Comparison of ENCODE assay signal across 9 cellular contexts in genomic region chr11:73359930-73360742, GRCh38. TPM values are rescaled to one million over a fixed set of nuclear protein-coding genes. Genes with fewer than 3 reads are reported as not detected.
DNase-seq lines count a peak whose midpoint lies in the region; ATAC-seq and TF ChIP-seq lines count a peak whose summit lies in the region.
"Had no signal": no experiment of that assay in that cellular context is flagged by ENCODE, and none has a peak within 500 bp of the region (broad histone marks: within the 10 kb centered on the region; RNA-seq: fewer than 3 reads in every experiment).

No MANE protein-coding gene starts in this region.

- BruUV-seq in MCF 10A (replicated peaks; lab: Mats Ljungman, UMichigan), result no TSS peak

- peak; percentile 49 for DNase-seq in stimulated activated CD4-positive, alpha-beta T cell treated with anti-CD3 and anti-CD28 coated beads, Interleukin-15, amount 100 ng/mL, for 24 hours
- no peak for DNase-seq in stimulated activated CD4-positive, alpha-beta T cell treated with anti-CD3 and anti-CD28 coated beads, Interleukin-2, amount 100 ng/mL, for 48 hours
- DNase-seq in OCI-M1 (lab: John Stamatoyannopoulos, UW) (peak; percentile 82), MCF 10A (ENCODE audit: unreplicated experiment) (peak; percentile 29), naive B cell (no peak), ureter (ENCODE audit: low spot score) (no peak), G401 (ENCODE audit: low spot score) (no peak)
- DNase-seq: activated naive CD8-positive, alpha-beta T cell treated with anti-CD3 and anti-CD28 coated beads, Interleukin-2, amount 10 ng/mL, durations not matched to agents 7 days and 5 days had no signal

- H3K27me3 Mint-ChIP-seq in MCF 10A (ENCODE audit: insufficient read depth, unreplicated experiment) (no peaks in the 10 kb centered on the region), naive B cell (no peaks in the 10 kb centered on the region)
- H3K27me3 Mint-ChIP-seq: activated naive CD8-positive, alpha-beta T cell treated with anti-CD3 and anti-CD28 coated beads, Interleukin-2, amount 10 ng/mL, durations not matched to agents 7 days and 5 days had no signal

- in situ Hi-C loops in G401 (cut with HindIII; ENCODE audit: low sequenced_read_pairs), result no loop called here

- H3K9me3 Mint-ChIP-seq in MCF 10A (ENCODE audit: unreplicated experiment) (no peaks in the 10 kb centered on the region), naive B cell (no peaks in the 10 kb centered on the region)
- H3K9me3 Mint-ChIP-seq: activated naive CD8-positive, alpha-beta T cell treated with anti-CD3 and anti-CD28 coated beads, Interleukin-2, amount 10 ng/mL, durations not matched to agents 7 days and 5 days had no signal

- H3K27ac Mint-ChIP-seq in MCF 10A (ENCODE audit: low read depth, unreplicated experiment) (no peak overlapping the region), naive B cell (no peak overlapping the region)
- H3K27ac Mint-ChIP-seq: activated naive CD8-positive, alpha-beta T cell treated with anti-CD3 and anti-CD28 coated beads, Interleukin-2, amount 10 ng/mL, durations not matched to agents 7 days and 5 days had no signal

- TF ChIP-seq CTCF in MCF 10A (IDR thresholded peaks at IDR 0.05; ENCODE audit: unreplicated experiment), result peak; percentile 40

- intact Hi-C loops in MCF 10A (cut with micrococcal nuclease), result no loop called here

- H3K36me3 Mint-ChIP-seq in MCF 10A (ENCODE audit: insufficient read depth, unreplicated experiment) (peaks cover 36% of the 10 kb centered on the region), naive B cell (no peaks in the 10 kb centered on the region)
- H3K36me3 Mint-ChIP-seq: activated naive CD8-positive, alpha-beta T cell treated with anti-CD3 and anti-CD28 coated beads, Interleukin-2, amount 10 ng/mL, durations not matched to agents 7 days and 5 days had no signal

- no peaks in the 10 kb centered on the region for H3K4me1 Mint-ChIP-seq in MCF 10A (ENCODE audit: insufficient read depth, unreplicated experiment)
- peaks cover 14 to 21% (median 19%) of the 10 kb centered on the region in 3 donors for H3K4me1 Mint-ChIP-seq in naive B cell

- H3K4me3 Mint-ChIP-seq in MCF 10A (ENCODE audit: unreplicated experiment) (no peak overlapping the region), naive B cell (no peak overlapping the region)
- H3K4me3 Mint-ChIP-seq: activated naive CD8-positive, alpha-beta T cell treated with anti-CD3 and anti-CD28 coated beads, Interleukin-2, amount 10 ng/mL, durations not matched to agents 7 days and 5 days had no signal

- CTCF ChIA-PET in MCF 10A (lab: Yijun Ruan, JAX), result interaction anchor here (0.7 to 6.9 kb wide), 6 partner anchors 9 to 41 kb away, joined by 4 to 53 read pairs (median 7); no protein-coding TSS in a partner anchor

- POLR2A ChIA-PET in MCF 10A (lab: Yijun Ruan, JAX), result interaction anchor here (0.6 kb wide), 1 partner anchor 266 kb away, joined by 3 read pairs; no protein-coding TSS in a partner anchor

- ATAC-seq in naive B cell (ENCODE audit: low read depth in 2 of 2) (peak; percentile 55 to 60), HG03280 (IDR thresholded peaks at IDR 0.05; ENCODE audit: unreplicated experiment) (no peak)

RNA-seq across cellular contexts. Expression of gene RELT, which starts 16.1 kb away (rescaled TPM):
- total RNA-seq in MCF 10A (2022) (5.8 and 8.4 TPM in 2 replicates), ureter (3.6 TPM)
- polyA plus RNA-seq in naive B cell (ENCODE audit: low read depth in 6 of 6), result 10 to 100 TPM; 16.3 to 35.1 (median 21.2) TPM
- total RNA-seq in G401 (2014; rRNA removed; shearing (Covaris generic)), result 6.2 and 6.7 TPM in 2 replicates

RNA-seq across cellular contexts. Expression of gene ARHGEF17, which starts 52.1 kb away (rescaled TPM):
- total RNA-seq in MCF 10A (2022), result 27.6 and 29.3 TPM in 2 replicates
- not detected for polyA plus RNA-seq in naive B cell (ENCODE audit: low read depth in 6 of 6)
- 71.5 TPM for total RNA-seq in ureter
- total RNA-seq in G401 (2014; rRNA removed; shearing (Covaris generic)), result 19.9 and 31.0 TPM in 2 replicates
- total RNA-seq: activated naive CD8-positive, alpha-beta T cell treated with anti-CD3 and anti-CD28 coated beads, Interleukin-2, amount 10 ng/mL, durations not matched to agents 7 days and 5 days had no signal

Comparison
In these comparisons a context has a peak if more than half of its experiments do, and no peak if none do; other contexts are left out.
1. DNase-seq: peak in stimulated activated CD4-positive, alpha-beta T cell treated with anti-CD3 and anti-CD28 coated beads, Interleukin-15, amount 100 ng/mL, for 24 hours (single experiment), OCI-M1 (single experiment) and MCF 10A (single experiment); none in stimulated activated CD4-positive, alpha-beta T cell treated with anti-CD3 and anti-CD28 coated beads, Interleukin-2, amount 100 ng/mL, for 48 hours (0 of 2), naive B cell (single experiment), ureter (single experiment) and G401 (single experiment).